In the genomic region with DNA sequence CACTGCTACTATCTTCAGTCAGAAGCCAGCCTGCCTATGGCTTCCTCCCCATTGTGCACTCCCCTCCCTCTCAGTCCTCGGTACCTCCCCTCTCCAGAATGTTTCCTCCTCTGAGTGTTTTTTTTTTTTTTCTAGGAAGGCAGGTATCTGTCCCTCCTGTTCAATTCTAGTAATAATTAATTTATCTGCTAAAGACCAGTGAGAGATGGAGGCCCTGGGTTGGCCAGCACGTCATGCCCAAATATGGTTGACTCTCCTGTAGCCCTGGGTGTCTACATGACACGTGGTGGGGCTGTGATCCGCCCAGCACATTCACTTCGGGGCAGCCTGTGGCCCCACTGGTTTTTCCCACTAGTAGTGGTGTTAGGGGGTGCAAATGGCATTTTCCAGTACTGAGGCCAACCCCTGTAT, we compare ENCODE assay signal across 8 cellular contexts. TPM values are rescaled to one million over a fixed set of nuclear protein-coding genes. Genes with fewer than 3 reads are reported as not detected.
DNase-seq lines count a peak whose midpoint lies in the region; ATAC-seq and TF ChIP-seq lines count a peak whose summit lies in the region.

No MANE protein-coding gene starts in this region.

- H3K27ac Mint-ChIP-seq in activated CD4-positive, alpha-beta T cell treated with anti-CD3 and anti-CD28 coated beads, Interleukin-2, amount 10 ng/mL, durations not matched to agents 7 days and 5 days, result peak overlapping the region; percentile 87
- peak overlapping the region; percentile 69 to 83 for H3K27ac Mint-ChIP-seq in T-cell

- H3K27me3 ChIP-seq in stomach, result no peaks in the 10 kb centered on the region

- TF ChIP-seq POLR2A in stomach (IDR thresholded peaks at IDR 0.05), result no peak

- H3K27ac ChIP-seq in stomach, result peak overlapping the region; percentile 20 to 99 (median 97)

- peak overlapping the region; percentile 76 for H3K4me3 Mint-ChIP-seq in activated CD4-positive, alpha-beta T cell treated with anti-CD3 and anti-CD28 coated beads, Interleukin-2, amount 10 ng/mL, durations not matched to agents 7 days and 5 days
- peak overlapping the region; percentile 64 to 88 (median 72) for H3K4me3 Mint-ChIP-seq in T-cell

- H3K36me3 Mint-ChIP-seq in activated CD4-positive, alpha-beta T cell treated with anti-CD3 and anti-CD28 coated beads, Interleukin-2, amount 10 ng/mL, durations not matched to agents 7 days and 5 days (ENCODE audit: low read depth), result peaks cover 20% of the 10 kb centered on the region
- H3K36me3 Mint-ChIP-seq in T-cell, result no peaks in the 10 kb centered on the region

- CTCF ChIA-PET in activated CD4-positive, alpha-beta T cell treated with anti-CD3 and anti-CD28 coated beads, Interleukin-2, amount 10 ng/mL, durations not matched to agents 7 days and 5 days (lab: Charles Lee), result interaction anchor here (0.7 to 2.0 kb wide), 10 partner anchors 9 to 359 kb away, joined by 3 to 15 read pairs (median 4); partner anchors contain the start of gene RPL10
- CTCF ChIA-PET in T-cell (lab: Charles Lee), result interaction anchor here in 1 of 2 donors (1.2 kb wide), 1 partner anchor 11 kb away, joined by 3 read pairs; no protein-coding TSS in a partner anchor

- WGBS in stomach, 5 donors, result 29 to 57% (median 39%) methylated on average over 1 to 5 of the region's 5 CpGs

- no peak for TF ChIP-seq EP300 in stomach (IDR thresholded peaks at IDR 0.05)

- H3K36me3 ChIP-seq in stomach, result peaks cover 2 to 11% (median 3%) of the 10 kb centered on the region in 4 donors

- no peaks in the 10 kb centered on the region for H3K9me3 ChIP-seq in stomach

- POLR2A ChIA-PET in activated CD4-positive, alpha-beta T cell treated with anti-CD3 and anti-CD28 coated beads, Interleukin-2, amount 10 ng/mL, durations not matched to agents 7 days and 5 days (lab: Charles Lee), result no interaction called here
- POLR2A ChIA-PET in T-cell (lab: Charles Lee), result interaction anchor here (0.5 to 1.4 kb wide), 2 partner anchors 11 to 120 kb away, joined by 4 to 6 read pairs; no protein-coding TSS in a partner anchor

- no peaks in the 10 kb centered on the region for H3K27me3 Mint-ChIP-seq in activated CD4-positive, alpha-beta T cell treated with anti-CD3 and anti-CD28 coated beads, Interleukin-2, amount 10 ng/mL, durations not matched to agents 7 days and 5 days
- no peaks in the 10 kb centered on the region for H3K27me3 Mint-ChIP-seq in T-cell

- no peaks in the 10 kb centered on the region for H3K9me3 Mint-ChIP-seq in activated CD4-positive, alpha-beta T cell treated with anti-CD3 and anti-CD28 coated beads, Interleukin-2, amount 10 ng/mL, durations not matched to agents 7 days and 5 days
- no peaks in the 10 kb centered on the region for H3K9me3 Mint-ChIP-seq in T-cell

- peak; percentile 45 for DNase-seq in activated CD4-positive, alpha-beta T cell treated with anti-CD3 and anti-CD28 coated beads, Interleukin-2, amount 10 ng/mL, durations not matched to agents 7 days and 5 days
- DNase-seq in activated CD4-positive, alpha-beta T cell treated with anti-CD3 and anti-CD28 coated beads for 1 hour, result no peak
- DNase-seq in T-cell, result peak in 7 of 34 experiments; percentile 24 to 45 (median 36)
- peak; percentile 50 for DNase-seq in fibroblast of peridontal ligament (ENCODE audit: extremely low read depth)
- DNase-seq in stomach, result no peak
- DNase-seq in NCI-H1105 treated with DMSO at 0.1 percent for 48 hours (lab: John Stamatoyannopoulos, UW), result no peak

- H3K4me3 ChIP-seq in stomach, result peak overlapping the region; percentile 59 to 85 (median 70)

- ATAC-seq in T-cell (replicated peaks in 1 of 4), result no peak
- ATAC-seq in GM18517 (IDR thresholded peaks at IDR 0.05; ENCODE audit: unreplicated experiment), result no peak
- ATAC-seq in GM19452 (IDR thresholded peaks at IDR 0.05; ENCODE audit: unreplicated experiment), result no peak

- H3K4me1 ChIP-seq in stomach, result peaks cover 4 to 61% (median 44%) of the 10 kb centered on the region in 4 donors

- peaks cover 30% of the 10 kb centered on the region for H3K4me1 Mint-ChIP-seq in activated CD4-positive, alpha-beta T cell treated with anti-CD3 and anti-CD28 coated beads, Interleukin-2, amount 10 ng/mL, durations not matched to agents 7 days and 5 days
- H3K4me1 Mint-ChIP-seq in T-cell, result peaks cover 20 to 30% (median 27%) of the 10 kb centered on the region in 3 donors

- intact Hi-C loops in stomach (cut with DNase I; ENCODE audit: low total_unique reads), result no loop called here

- TF ChIP-seq CTCF in stomach (IDR thresholded peaks at IDR 0.05), result no peak

RNA-seq across cellular contexts. Expression of gene FLNA, which starts 1.8 kb away (rescaled TPM):
- 1,000 to 10,000 TPM; 1,440 to 1,524 TPM for total RNA-seq in activated CD4-positive, alpha-beta T cell treated with anti-CD3 and anti-CD28 coated beads, Interleukin-2, amount 10 ng/mL, durations not matched to agents 7 days and 5 days
- total RNA-seq in T-cell, result 1,000 to 10,000 TPM in 4 of 5 donors, 100 to 1,000 TPM in 1; 893 to 1,483 (median 1,268) TPM
- total RNA-seq in stomach, result 1,000 to 10,000 TPM in 4 of 5 donors, 100 to 1,000 TPM in 1; 638 to 3,511 (median 2,572) TPM
- polyA plus RNA-seq in stomach, result 1,000 to 10,000 TPM in 1 of 3 donors, 100 to 1,000 TPM in 1, 10 to 100 TPM in 1; 89.2 to 1,461 (median 171) TPM

RNA-seq across cellular contexts. Expression of gene EMD, which starts 6.5 kb away (rescaled TPM):
- 10 to 100 TPM; 52.1 to 59.9 TPM for total RNA-seq in activated CD4-positive, alpha-beta T cell treated with anti-CD3 and anti-CD28 coated beads, Interleukin-2, amount 10 ng/mL, durations not matched to agents 7 days and 5 days
- total RNA-seq in T-cell (100 to 1,000 TPM in 2 of 5 donors, 10 to 100 TPM in 3; 73.4 to 136 (median 80.4) TPM), stomach (100 to 1,000 TPM in 1 of 5 donors, 10 to 100 TPM in 4; 24.2 to 117 (median 38.5) TPM)
- 100 to 1,000 TPM in 1 of 3 donors, 10 to 100 TPM in 2; 62.9 to 135 (median 97.8) TPM for polyA plus RNA-seq in stomach

RNA-seq across cellular contexts. Expression of gene RPL10, which starts 25.6 kb away (rescaled TPM):
- total RNA-seq in activated CD4-positive, alpha-beta T cell treated with anti-CD3 and anti-CD28 coated beads, Interleukin-2, amount 10 ng/mL, durations not matched to agents 7 days and 5 days, result 1,000 to 10,000 TPM; 1,884 to 2,727 TPM
- total RNA-seq in T-cell (1,000 to 10,000 TPM; 5,175 to 6,006 (median 5,765) TPM), stomach (1,000 to 10,000 TPM in 4 of 5 donors, 100 to 1,000 TPM in 1; 783 to 3,421 (median 2,020) TPM)
- 1,000 to 10,000 TPM; 5,802 to 8,616 (median 6,179) TPM for polyA plus RNA-seq in stomach

RNA-seq across cellular contexts. Expression of gene DNASE1L1, which starts 36.4 kb away (rescaled TPM):
- total RNA-seq in activated CD4-positive, alpha-beta T cell treated with anti-CD3 and anti-CD28 coated beads, Interleukin-2, amount 10 ng/mL, durations not matched to agents 7 days and 5 days, result 10 to 100 TPM; 21.8 to 24.3 TPM
- total RNA-seq in T-cell (10 to 100 TPM; 22.6 to 31.3 (median 25.5) TPM), stomach (10 to 100 TPM; 12.5 to 48.7 (median 26.3) TPM)
- polyA plus RNA-seq in stomach, result 10 to 100 TPM; 15.9 to 18.2 (median 16.0) TPM

RNA-seq across cellular contexts. Expression of gene TAFAZZIN, which starts 38.7 kb away (rescaled TPM):
- 100 to 1,000 TPM in 1 of 2 experiments, 10 to 100 TPM in 1; 86.6 to 104 TPM for total RNA-seq in activated CD4-positive, alpha-beta T cell treated with anti-CD3 and anti-CD28 coated beads, Interleukin-2, amount 10 ng/mL, durations not matched to agents 7 days and 5 days
- total RNA-seq in T-cell (100 to 1,000 TPM in 3 of 5 donors, 10 to 100 TPM in 2; 89.8 to 144 (median 129) TPM), stomach (100 to 1,000 TPM in 2 of 5 donors, 10 to 100 TPM in 3; 12.7 to 202 (median 84.6) TPM)
- polyA plus RNA-seq in stomach, result 10 to 100 TPM; 19.4 to 59.9 (median 21.8) TPM

Comparison
In these comparisons a context has a peak if more than half of its experiments do, and no peak if none do; other contexts are left out.
1. DNase-seq: peak in activated CD4-positive, alpha-beta T cell treated with anti-CD3 and anti-CD28 coated beads, Interleukin-2, amount 10 ng/mL, durations not matched to agents 7 days and 5 days (single experiment) and fibroblast of peridontal ligament (single experiment); none in activated CD4-positive, alpha-beta T cell treated with anti-CD3 and anti-CD28 coated beads for 1 hour (single experiment), stomach (single experiment) and NCI-H1105 treated with DMSO at 0.1 percent for 48 hours (single experiment).